In genomic region chr1:110619412-110620249, GRCh38 we compare ENCODE assay signal across 8 cellular contexts. TPM values are rescaled to one million over a fixed set of nuclear protein-coding genes. Genes with fewer than 3 reads are reported as not detected.
A peak's percentile ranks its signal among the peaks of the same experiment; 100 is the strongest.
DNase-seq lines count a peak whose midpoint lies in the region; ATAC-seq, FAIRE-seq and TF ChIP-seq lines count a peak whose summit lies in the region.

No MANE protein-coding gene starts in this region.

- peaks cover 13% of the 10 kb centered on the region for H3F3A ChIP-seq in MM.1S (ENCODE audit: insufficient read depth, low read length)

- CTCF ChIA-PET in HEK293 (lab: Yijun Ruan, JAX) = interaction anchor here (0.5 to 8.5 kb wide), 49 partner anchors 10 to 816 kb away, joined by 3 to 159 read pairs (median 4); partner anchors contain the start of genes KCNA10 and KCNA2
- CTCF ChIA-PET in activated naive CD4-positive, alpha-beta T cell treated with anti-CD3 and anti-CD28 coated beads, Interleukin-2, amount 10 ng/mL, durations not matched to agents 7 days and 5 days (lab: Charles Lee) = interaction anchor here (0.6 to 8.4 kb wide), 33 partner anchors 11 to 373 kb away, joined by 3 to 185 read pairs (median 4); partner anchors contain the start of genes KCNA2 and KCNA3

- WGBS in pancreas, 2 donors = 5 to 6% methylated on average over 25 to 27 of the region's 27 CpGs

- H3K36me3 ChIP-seq in HEK293 (ENCODE audit: control insufficient read depth in 2 of 2, insufficient read depth in 1 of 2, low read length in 2 of 2) (no peaks in the 10 kb centered on the region), MM.1S (replicated peaks; ENCODE audit: insufficient read depth, low read length) (no peaks in the 10 kb centered on the region), SJSA1 (no peaks in the 10 kb centered on the region), pancreas (no peaks in the 10 kb centered on the region)

- H3K4me1 Mint-ChIP-seq in activated naive CD4-positive, alpha-beta T cell treated with anti-CD3 and anti-CD28 coated beads, Interleukin-2, amount 10 ng/mL, durations not matched to agents 7 days and 5 days = peaks cover 54% of the 10 kb centered on the region
- H3K4me1 Mint-ChIP-seq in type B pancreatic cell (ENCODE audit: unreplicated experiment) = peaks cover 5% of the 10 kb centered on the region

- H3K27ac Mint-ChIP-seq in activated naive CD4-positive, alpha-beta T cell treated with anti-CD3 and anti-CD28 coated beads, Interleukin-2, amount 10 ng/mL, durations not matched to agents 7 days and 5 days = peak overlapping the region; percentile 98
- H3K27ac Mint-ChIP-seq in type B pancreatic cell = peak overlapping the region; percentile 66

- H3K4me1 ChIP-seq in HEK293 (ENCODE audit: control insufficient read depth, insufficient read depth, low read length) (no peaks in the 10 kb centered on the region), MM.1S (ENCODE audit: low read length) (peaks cover 53% of the 10 kb centered on the region), SJSA1 (replicated peaks) (no peaks in the 10 kb centered on the region), pancreas (no peaks in the 10 kb centered on the region)

- peaks cover 8% of the 10 kb centered on the region for H3K27me3 Mint-ChIP-seq in activated naive CD4-positive, alpha-beta T cell treated with anti-CD3 and anti-CD28 coated beads, Interleukin-2, amount 10 ng/mL, durations not matched to agents 7 days and 5 days
- H3K27me3 Mint-ChIP-seq in type B pancreatic cell = peaks cover 88% of the 10 kb centered on the region

- H3K4me3 ChIP-seq in GM08714 (ENCODE audit: low read length) (peak overlapping the region; percentile 54; the same call in 1 of the 2 replicates), HEK293 (ENCODE audit: low read depth, low read length) (no peak overlapping the region), MM.1S (ENCODE audit: low read length) (peak overlapping the region; percentile 53), SJSA1 (no peak overlapping the region), pancreas (peak overlapping the region in 2 of 4 donors; percentile 7 to 19)

- peaks cover 6% of the 10 kb centered on the region for H3K9me3 Mint-ChIP-seq in activated naive CD4-positive, alpha-beta T cell treated with anti-CD3 and anti-CD28 coated beads, Interleukin-2, amount 10 ng/mL, durations not matched to agents 7 days and 5 days
- H3K9me3 Mint-ChIP-seq in type B pancreatic cell = no peaks in the 10 kb centered on the region

- no peak overlapping the region for H2AFZ ChIP-seq in MM.1S (ENCODE audit: low read length)

- H3K36me3 Mint-ChIP-seq in activated naive CD4-positive, alpha-beta T cell treated with anti-CD3 and anti-CD28 coated beads, Interleukin-2, amount 10 ng/mL, durations not matched to agents 7 days and 5 days = peaks cover 28% of the 10 kb centered on the region
- H3K36me3 Mint-ChIP-seq in type B pancreatic cell = no peaks in the 10 kb centered on the region

- peak overlapping the region; percentile 82 for H3K4me2 ChIP-seq in MM.1S (ENCODE audit: low read depth, low read length)

- DNase-seq in MM.1S (peak; percentile 80), SJSA1 (ENCODE audit: low read depth in 1 of 2, low spot score in 2 of 2) (peak; percentile 52 to 73), glomerular endothelial cell (ENCODE audit: extremely low read depth, low read depth, low spot score) (peak; percentile 10), pancreas (peak; percentile 73 to 95 (median 84)), type B pancreatic cell (ENCODE audit: extremely low spot score, unreplicated experiment) (peak; percentile 92)
- DNase-seq in activated naive CD4-positive, alpha-beta T cell treated with anti-CD3 and anti-CD28 coated beads, Interleukin-2, amount 10 ng/mL, durations not matched to agents 7 days and 5 days = peak; percentile 93

- no peak for FAIRE-seq in pancreas (lab: Jason Lieb, UNC)

- no peaks in the 10 kb centered on the region for H4K20me1 ChIP-seq in MM.1S (ENCODE audit: insufficient read depth, low read length)

- no peaks in the 10 kb centered on the region for H3K9me2 ChIP-seq in MM.1S (replicated peaks; ENCODE audit: insufficient read depth, low read length)

- ATAC-seq in pancreas = peak; percentile 92 to 96 (median 94)

- H3K79me2 ChIP-seq in MM.1S (ENCODE audit: low read length) = peaks cover 15% of the 10 kb centered on the region

- H3K9ac ChIP-seq in MM.1S (ENCODE audit: low read length) = peak overlapping the region; percentile 65

- TF ChIP-seq CTCF in HEK293 (tag by site-specific recombination; IDR thresholded peaks at IDR 0.05) (peak; percentile 89; the same call in 1 of the 2 replicates), MM.1S (IDR thresholded peaks at IDR 0.05; ENCODE audit: low read length) (peak; percentile 84), pancreas (IDR thresholded peaks at IDR 0.05) (peak; percentile 95 to 98 (median 97)), type B pancreatic cell (conservative IDR thresholded peaks at IDR 0.05) (peak; percentile 99)

- intact Hi-C loops in pancreas (cut with DNase I) = loop anchor here in 1 of 3 donors (5.0 kb wide), 1 partner anchor 67 kb away; no protein-coding TSS in a partner anchor

- peak overlapping the region; percentile 82 for H3K4me3 Mint-ChIP-seq in activated naive CD4-positive, alpha-beta T cell treated with anti-CD3 and anti-CD28 coated beads, Interleukin-2, amount 10 ng/mL, durations not matched to agents 7 days and 5 days
- peak overlapping the region; percentile 75 for H3K4me3 Mint-ChIP-seq in type B pancreatic cell

- H3K27me3 ChIP-seq in MM.1S (replicated peaks; ENCODE audit: insufficient read depth, low read length) = no peaks in the 10 kb centered on the region
- H3K27me3 ChIP-seq in SJSA1 (replicated peaks) = peaks cover 17% of the 10 kb centered on the region; the same call in 1 of the 2 replicates
- H3K27me3 ChIP-seq in pancreas = peaks cover 0 to 3% (median 0%) of the 10 kb centered on the region in 4 donors

- H3K27ac ChIP-seq in HEK293 (ENCODE audit: extremely low read depth, low read depth, low read length) = no peak overlapping the region
- peak overlapping the region; percentile 86 for H3K27ac ChIP-seq in MM.1S (ENCODE audit: low read length)
- no peak overlapping the region for H3K27ac ChIP-seq in SJSA1
- H3K27ac ChIP-seq in pancreas = peak overlapping the region in 3 of 4 donors; percentile 2 to 42 (median 6)

- no peaks in the 10 kb centered on the region for H3K9me3 ChIP-seq in HEK293 (ENCODE audit: control insufficient read depth, insufficient read depth, low read depth, low read length)
- no peaks in the 10 kb centered on the region for H3K9me3 ChIP-seq in MM.1S (replicated peaks; ENCODE audit: insufficient read depth, low read length)
- no peaks in the 10 kb centered on the region for H3K9me3 ChIP-seq in SJSA1 (replicated peaks)
- H3K9me3 ChIP-seq in pancreas = no peaks in the 10 kb centered on the region

- POLR2A ChIA-PET in HEK293 (lab: Yijun Ruan, JAX) = interaction anchor here (0.5 to 0.6 kb wide), 2 partner anchors 95 to 103 kb away, joined by 5 to 6 read pairs; no protein-coding TSS in a partner anchor

TF ChIP-seq in HEK293, 187 proteins besides CTCF, POLR2A, EP300 and RAD21 (continues in another document):
- TF ChIP-seq ZNF501 (tag by site-specific recombination; IDR thresholded peaks at IDR 0.05) = peak; percentile 29; the same call in 1 of the 2 replicates
- no peak for TF ChIP-seq ZNF146 (tag by site-specific recombination; IDR thresholded peaks at IDR 0.05)
- TF ChIP-seq ZSCAN30 (tag by site-specific recombination; IDR thresholded peaks at IDR 0.05) = 0 out of 2 replicates have a peak, but pooled peaks have one; percentile 68
- peak; percentile 71 for TF ChIP-seq GLIS2 (tag by site-specific recombination; IDR thresholded peaks at IDR 0.05)
- TF ChIP-seq KLF1 (tag by site-specific recombination; IDR thresholded peaks at IDR 0.05) = peak; percentile 61; the same call in 1 of the 2 replicates
- TF ChIP-seq ZEB2 (tag by site-specific recombination; IDR thresholded peaks at IDR 0.05) = 0 out of 2 replicates have a peak, but pooled peaks have one; percentile 49
- TF ChIP-seq SP3 (tag by site-specific recombination; IDR thresholded peaks at IDR 0.05) = no peak
- no peak for TF ChIP-seq ZNF768 (tag by site-specific recombination; IDR thresholded peaks at IDR 0.05)
- peak; percentile 76 for TF ChIP-seq EGR2 (tag by site-specific recombination; IDR thresholded peaks at IDR 0.05; ENCODE audit: low read depth)
- TF ChIP-seq ZFP37 (tag by site-specific recombination; IDR thresholded peaks at IDR 0.05) = no peak; the same call in 1 of the 2 replicates
- TF ChIP-seq ZNF529 (tag by site-specific recombination; IDR thresholded peaks at IDR 0.05; ENCODE audit: insufficient replicate concordance) = no peak
- no peak for TF ChIP-seq ZNF248 (tag by site-specific recombination; IDR thresholded peaks at IDR 0.05)
- TF ChIP-seq ZNF335 (tag by site-specific recombination; conservative IDR thresholded peaks at IDR 0.05) = peak; percentile 56
- peak; percentile 73 for TF ChIP-seq PRDM1 (tag by site-specific recombination; IDR thresholded peaks at IDR 0.05)
- peak; percentile 83 for TF ChIP-seq WT1 (tag by site-specific recombination; IDR thresholded peaks at IDR 0.05)
- peak; percentile 50; the same call in 1 of the 2 replicates for TF ChIP-seq SCRT2 (tag by site-specific recombination; IDR thresholded peaks at IDR 0.05)
- no peak for TF ChIP-seq BCL6B (tag by site-specific recombination; IDR thresholded peaks at IDR 0.05)
- no peak for TF ChIP-seq ZNF266 (tag by site-specific recombination; IDR thresholded peaks at IDR 0.05; ENCODE audit: low read depth)
- TF ChIP-seq OVOL3 (tag by site-specific recombination; IDR thresholded peaks at IDR 0.05) = no peak

RNA-seq across cellular contexts. Expression of gene KCNA2, which starts 13.5 kb away (rescaled TPM):
- total RNA-seq in SJSA1 (2014; rRNA removed; shearing (Covaris generic)) = not detected in 2 replicates
- not detected in 2 replicates for total RNA-seq in glomerular endothelial cell
- total RNA-seq in pancreas = 1 to 10 TPM in 2 of 6 donors, under 1 TPM in 4; 0.40 to 1.6 (median 0.81) TPM
- polyA plus RNA-seq in pancreas = under 1 TPM; 0.21 to 0.23 TPM
- total RNA-seq in type B pancreatic cell (ENCODE audit: low replicate concordance) = 0.40 and 1.1 TPM in 2 replicates

RNA-seq across cellular contexts. Expression of gene KCNA3, which starts 55.1 kb away (rescaled TPM):
- total RNA-seq in SJSA1 (2014; rRNA removed; shearing (Covaris generic)) = not detected in 2 replicates
- total RNA-seq in glomerular endothelial cell (not detected in 2 replicates), pancreas (1 to 10 TPM in 1 of 6 donors, under 1 TPM in 5; 0.37 to 1.2 (median 0.58) TPM), type B pancreatic cell (ENCODE audit: low replicate concordance) (0.94 and 1.9 TPM in 2 replicates)
- under 1 TPM; 0.08 to 0.70 TPM for polyA plus RNA-seq in pancreas

Comparison
In these comparisons a context has a peak if more than half of its experiments do, and no peak if none do; other contexts are left out.
1. H3K4me3 ChIP-seq: peak in GM08714 (single experiment) and MM.1S (single experiment); none in HEK293 (single experiment) and SJSA1 (single experiment).
2. H3K27ac ChIP-seq: peak in MM.1S (single experiment) and pancreas (3 of 4); none in HEK293 (single experiment) and SJSA1 (single experiment).
3. DNase-seq: peak in every context shown above with its lines; median percentile 93 in activated naive CD4-positive, alpha-beta T cell treated with anti-CD3 and anti-CD28 coated beads, Interleukin-2, amount 10 ng/mL, durations not matched to agents 7 days and 5 days; 92 in type B pancreatic cell; 84 in pancreas; 80 in MM.1S; 62 in SJSA1; 10 in glomerular endothelial cell.
4. Peak in every context shown above with its lines, with median percentiles within 50 percentile points of each other: CTCF ChIP-seq.